In genomic region chr3:4340411-4341335, GRCh38 we compare ENCODE assay signal across 15 cellular contexts. TPM values are rescaled to one million over a fixed set of nuclear protein-coding genes. Genes with fewer than 3 reads are reported as not detected.
DNase-seq lines count a peak whose midpoint lies in the region; ATAC-seq and TF ChIP-seq lines count a peak whose summit lies in the region.
"Had no signal": no experiment of that assay in that cellular context is flagged by ENCODE, and none has a peak within 500 bp of the region (broad histone marks: within the 10 kb centered on the region; RNA-seq: fewer than 3 reads in every experiment).

No MANE protein-coding gene starts in this region.

- ATAC-seq in thoracic aorta (ENCODE audit: insufficient number of reproducible peaks, low FRiP score, low read depth) = peak; percentile 34
- ATAC-seq in GM19395 (IDR thresholded peaks at IDR 0.05; ENCODE audit: unreplicated experiment) = no peak

- H3K27me3 ChIP-seq in thoracic aorta (replicated peaks; ENCODE audit: insufficient read depth) = no peaks in the 10 kb centered on the region
- H3K27me3 ChIP-seq: heart right ventricle, SJCRH30 had no signal

- H3K27ac Mint-ChIP-seq in T-helper 1 cell treated with Interleukin-12 subunit alpha and Interleukin-12 subunit beta and Interleukin-4 antibody, amounts not matched to agents 30 μg/mL and 1 μg/mL, for 36 hours = peak overlapping the region; percentile 49
- H3K27ac Mint-ChIP-seq: activated CD4-positive, alpha-beta T cell treated with anti-CD3 and anti-CD28 coated beads, Interleukin-2, amount 10 ng/mL, durations not matched to agents 24 days and 14 days had no signal

- no peaks in the 10 kb centered on the region for H3K9me3 ChIP-seq in thoracic aorta
- H3K9me3 ChIP-seq: heart right ventricle, SJCRH30 had no signal

- no peaks in the 10 kb centered on the region for H3K36me3 ChIP-seq in thoracic aorta
- H3K36me3 ChIP-seq: heart right ventricle, SJCRH30 had no signal

- H3K27ac ChIP-seq in caudate nucleus (ENCODE audit: low read depth, low read length) (peak overlapping the region; percentile 92), thoracic aorta (peak overlapping the region; percentile 59 to 69)
- H3K27ac ChIP-seq: SJCRH30 had no signal

- H3K4me1 ChIP-seq in thoracic aorta (ENCODE audit: control insufficient read depth in 1 of 2, low read depth in 2 of 2) = peaks cover 5 to 33% of the 10 kb centered on the region in 2 donors
- H3K4me1 ChIP-seq: SJCRH30 had no signal

- DNase-seq in T-helper 1 cell (no peak), caudate nucleus (lab: John Stamatoyannopoulos, UW) (peak in 2 of 61 donors; percentile 2 to 6), iris pigment epithelial cell (ENCODE audit: low read depth) (peak; percentile 20), thoracic aorta (ENCODE audit: low spot score) (no peak), NCI-H1417 (lab: John Stamatoyannopoulos, UW) (no peak), kidney tubule cell (ENCODE audit: low spot score) (no peak)
- DNase-seq: activated CD4-positive, alpha-beta T cell treated with anti-CD3 and anti-CD28 coated beads, Interleukin-2, amount 10 ng/mL, durations not matched to agents 24 days and 14 days; activated naive CD4-positive, alpha-beta T cell treated with anti-CD3 and anti-CD28 coated beads, Interleukin-2, amount 50 U/mL, for 16 hours; DMS53; heart right ventricle; NCI-H1048; NCI-H526; SJCRH30 had no signal

- H3K9me3 Mint-ChIP-seq in T-helper 1 cell treated with Interleukin-12 subunit alpha and Interleukin-12 subunit beta and Interleukin-4 antibody, amounts not matched to agents 30 μg/mL and 1 μg/mL, for 36 hours = no peaks in the 10 kb centered on the region
- H3K9me3 Mint-ChIP-seq: activated CD4-positive, alpha-beta T cell treated with anti-CD3 and anti-CD28 coated beads, Interleukin-2, amount 10 ng/mL, durations not matched to agents 24 days and 14 days had no signal

- peaks cover 5% of the 10 kb centered on the region for H3K36me3 Mint-ChIP-seq in T-helper 1 cell treated with Interleukin-12 subunit alpha and Interleukin-12 subunit beta and Interleukin-4 antibody, amounts not matched to agents 30 μg/mL and 1 μg/mL, for 36 hours (ENCODE audit: low read depth)

- H3K4me3 ChIP-seq in thoracic aorta = no peak overlapping the region
- H3K4me3 ChIP-seq: heart right ventricle, SJCRH30 had no signal

- peaks cover 8% of the 10 kb centered on the region for H3K4me1 Mint-ChIP-seq in T-helper 1 cell treated with Interleukin-12 subunit alpha and Interleukin-12 subunit beta and Interleukin-4 antibody, amounts not matched to agents 30 μg/mL and 1 μg/mL, for 36 hours (ENCODE audit: low read depth)

- H3K4me3 Mint-ChIP-seq in T-helper 1 cell treated with Interleukin-12 subunit alpha and Interleukin-12 subunit beta and Interleukin-4 antibody, amounts not matched to agents 30 μg/mL and 1 μg/mL, for 36 hours = peak overlapping the region; percentile 8
- H3K4me3 Mint-ChIP-seq: activated CD4-positive, alpha-beta T cell treated with anti-CD3 and anti-CD28 coated beads, Interleukin-2, amount 10 ng/mL, durations not matched to agents 24 days and 14 days had no signal

- no peak for TF ChIP-seq CTCF in thoracic aorta (IDR thresholded peaks at IDR 0.05)

- H3K27me3 Mint-ChIP-seq in T-helper 1 cell treated with Interleukin-12 subunit alpha and Interleukin-12 subunit beta and Interleukin-4 antibody, amounts not matched to agents 30 μg/mL and 1 μg/mL, for 36 hours (ENCODE audit: low read depth) = peaks cover 13% of the 10 kb centered on the region

RNA-seq across cellular contexts. Expression of gene SETMAR, which starts 37.5 kb away (rescaled TPM):
- 10 to 100 TPM; 14.1 to 20.0 TPM for total RNA-seq in thoracic aorta
